17 cellular contexts compared by ENCODE assay signal in the genomic region with DNA sequence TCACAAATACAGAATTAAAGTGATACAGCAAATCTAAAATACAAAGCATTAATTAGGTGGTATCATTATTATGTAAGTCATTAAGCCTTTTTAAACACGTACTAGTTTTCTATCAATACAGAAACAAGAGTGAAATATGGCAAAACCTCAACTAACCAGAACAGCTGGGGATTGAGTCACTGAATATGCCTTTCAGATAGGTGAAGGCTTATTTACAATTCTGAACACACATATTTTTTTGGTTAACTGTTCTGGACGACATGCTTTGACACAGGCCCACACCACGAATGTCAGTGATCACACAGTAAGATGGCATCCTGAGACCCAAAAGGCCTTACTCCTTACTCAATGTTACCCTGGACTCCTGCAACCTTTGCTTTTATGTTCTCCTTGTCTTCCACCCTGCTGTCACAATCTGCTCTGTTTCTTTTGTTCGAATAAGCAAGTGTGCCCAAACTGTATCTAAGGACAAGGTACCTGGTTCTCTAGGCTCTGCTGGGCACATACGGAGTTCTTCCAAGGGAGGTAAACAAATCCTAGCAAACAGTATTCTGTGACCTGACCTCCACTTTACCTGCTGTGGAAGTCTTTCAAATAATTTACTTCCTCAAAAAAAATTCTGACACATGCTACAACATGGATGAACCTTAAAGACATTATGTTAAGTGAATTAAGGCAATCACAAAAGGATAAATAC.
"Had no signal": no experiment of that assay in that cellular context is flagged by ENCODE, and none has a peak within 500 bp of the region (broad histone marks: within the 10 kb centered on the region; RNA-seq: fewer than 3 reads in every experiment).

No MANE protein-coding gene starts in this region.

- H3K27ac ChIP-seq: epithelial cell of prostate, gastrocnemius medialis, heart right ventricle, neural progenitor cell, ovary, tibial artery, uterus had no signal

- H3K36me3 Mint-ChIP-seq: neural progenitor cell had no signal

- H3K27me3 ChIP-seq: gastrocnemius medialis, heart right ventricle, ovary, tibial artery, uterus had no signal

- FAIRE-seq: astrocyte, colon, islet of Langerhans had no signal

- DNase-seq: activated B cell treated with CpG ODN at 0.5 μM for 24 hours; activated CD4-positive, alpha-beta T cell treated with anti-CD3 and anti-CD28 coated beads, Interleukin-2, amount 50 U/mL, for 1 hour; activated naive CD4-positive, alpha-beta T cell treated with anti-CD3 and anti-CD28 coated beads for 36 hours; gastrocnemius medialis; heart right ventricle; left ventricle myocardium superior; mesenchymal stem cell; ovary; stimulated activated CD4-positive, alpha-beta T cell treated with anti-CD3 and anti-CD28 coated beads, Interleukin-4, amount 100 ng/mL, for 4 hours; tibial artery; uterus had no signal

- ATAC-seq: gastrocnemius medialis, heart right ventricle, left ventricle myocardium superior had no signal

- H3K4me3 ChIP-seq: gastrocnemius medialis, heart right ventricle, neural progenitor cell, ovary, tibial artery, uterus had no signal

- H3K9me3 ChIP-seq: gastrocnemius medialis, heart right ventricle, ovary, tibial artery, uterus had no signal

- H3K27me3 Mint-ChIP-seq: activated B cell treated with CpG ODN at 0.5 μM for 24 hours had no signal

- H3K9me3 Mint-ChIP-seq: activated B cell treated with CpG ODN at 0.5 μM for 24 hours; activated naive CD4-positive, alpha-beta T cell treated with anti-CD3 and anti-CD28 coated beads for 36 hours; neural progenitor cell; T-helper 1 cell treated with Interleukin-12 subunit alpha and Interleukin-12 subunit beta and Interleukin-4 antibody, amounts not matched to agents 30 μg/mL and 1 μg/mL, for 36 hours had no signal

- H3K36me3 ChIP-seq: gastrocnemius medialis, heart right ventricle, neural progenitor cell, ovary, tibial artery, uterus had no signal

- H3K27ac Mint-ChIP-seq: activated B cell treated with CpG ODN at 0.5 μM for 24 hours; activated naive CD4-positive, alpha-beta T cell treated with anti-CD3 and anti-CD28 coated beads for 36 hours; neural progenitor cell; T-helper 1 cell treated with Interleukin-12 subunit alpha and Interleukin-12 subunit beta and Interleukin-4 antibody, amounts not matched to agents 30 μg/mL and 1 μg/mL, for 36 hours had no signal

- H3K4me3 Mint-ChIP-seq: activated B cell treated with CpG ODN at 0.5 μM for 24 hours; activated naive CD4-positive, alpha-beta T cell treated with anti-CD3 and anti-CD28 coated beads for 36 hours; neural progenitor cell; T-helper 1 cell treated with Interleukin-12 subunit alpha and Interleukin-12 subunit beta and Interleukin-4 antibody, amounts not matched to agents 30 μg/mL and 1 μg/mL, for 36 hours had no signal

- H3K4me1 ChIP-seq: neural progenitor cell, uterus had no signal

- H3K4me2 ChIP-seq: neural progenitor cell had no signal
